In the genomic region with DNA sequence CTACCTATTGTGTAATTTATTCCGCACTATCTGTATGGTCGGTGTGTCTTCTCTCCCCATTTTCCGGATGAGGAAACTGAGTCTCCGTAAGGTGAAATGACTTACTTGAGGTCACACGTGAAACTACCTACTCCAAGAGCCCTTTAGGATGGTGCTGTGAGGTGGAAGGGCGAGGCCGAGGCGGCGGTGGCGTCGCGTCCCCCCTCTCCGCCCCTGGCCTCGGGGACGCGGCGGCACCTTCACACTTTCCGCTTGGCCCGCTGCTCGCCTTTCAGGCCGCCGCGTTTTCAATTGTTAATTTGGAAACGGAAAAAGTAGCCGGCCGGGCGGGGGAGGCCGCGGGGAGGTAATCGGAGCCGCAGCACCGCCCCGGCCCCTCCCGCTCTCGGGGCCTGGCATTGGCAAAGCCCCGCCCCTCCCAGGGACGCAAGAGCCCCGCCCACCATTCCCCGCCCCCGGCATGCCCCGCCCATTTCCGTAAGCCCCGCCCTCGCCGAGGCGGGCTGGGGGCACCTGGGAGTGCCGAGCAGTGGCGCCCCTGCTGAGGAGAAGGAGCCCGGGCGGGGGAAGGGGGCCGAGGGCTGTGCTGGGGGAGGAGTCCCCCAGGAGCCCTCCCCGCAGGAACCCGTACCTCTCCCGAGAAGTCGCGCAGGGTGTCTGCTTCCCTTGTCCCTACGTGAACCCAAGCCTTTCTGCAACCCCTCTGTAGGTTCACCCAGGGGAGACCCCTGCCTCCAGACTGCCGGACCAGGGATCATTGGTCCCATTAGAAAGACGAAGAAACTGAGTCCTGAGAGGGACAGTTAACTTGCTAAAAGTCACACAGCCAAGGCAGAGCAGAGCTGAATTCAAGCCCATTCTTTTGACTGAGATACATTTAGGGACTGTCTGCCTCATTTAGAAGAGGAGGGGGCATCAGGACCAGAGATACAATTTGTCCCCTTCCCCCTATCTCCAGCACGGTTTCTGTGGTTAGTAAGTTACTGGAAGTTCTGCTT, we compare ENCODE assay signal across 1 cellular context.
A peak's percentile ranks its signal among the peaks of the same experiment; 100 is the strongest.
TF ChIP-seq lines count a peak whose summit lies in the region.

No MANE protein-coding gene starts in this region.

TF ChIP-seq in HepG2, 621 proteins besides CTCF, POLR2A, EP300 and RAD21 (continued from another document):
- TF ChIP-seq, protein P1, sequence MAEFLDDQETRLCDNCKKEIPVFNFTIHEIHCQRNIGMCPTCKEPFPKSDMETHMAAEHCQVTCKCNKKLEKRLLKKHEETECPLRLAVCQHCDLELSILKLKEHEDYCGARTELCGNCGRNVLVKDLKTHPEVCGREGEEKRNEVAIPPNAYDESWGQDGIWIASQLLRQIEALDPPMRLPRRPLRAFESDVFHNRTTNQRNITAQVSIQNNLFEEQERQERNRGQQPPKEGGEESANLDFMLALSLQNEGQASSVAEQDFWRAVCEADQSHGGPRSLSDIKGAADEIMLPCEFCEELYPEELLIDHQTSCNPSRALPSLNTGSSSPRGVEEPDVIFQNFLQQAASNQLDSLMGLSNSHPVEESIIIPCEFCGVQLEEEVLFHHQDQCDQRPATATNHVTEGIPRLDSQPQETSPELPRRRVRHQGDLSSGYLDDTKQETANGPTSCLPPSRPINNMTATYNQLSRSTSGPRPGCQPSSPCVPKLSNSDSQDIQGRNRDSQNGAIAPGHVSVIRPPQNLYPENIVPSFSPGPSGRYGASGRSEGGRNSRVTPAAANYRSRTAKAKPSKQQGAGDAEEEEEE (CRISPR knock-in tag; IDR thresholded peaks at IDR 0.05; ENCODE audit: borderline replicate concordance), result no peak
- TF ChIP-seq GPN1 (CRISPR knock-in tag; IDR thresholded peaks at IDR 0.05; ENCODE audit: borderline replicate concordance) (no peak), CEBPB (IDR thresholded peaks at IDR 0.05; ENCODE audit: borderline replicate concordance, low read depth, low read length) (peak; percentile 35; the same call in 1 of the 2 replicates), ZNF605 (CRISPR knock-in tag; IDR thresholded peaks at IDR 0.05) (0 out of 2 replicates have a peak, but pooled peaks have one; percentile 22), KLF6 (CRISPR knock-in tag; IDR thresholded peaks at IDR 0.05) (no peak), ZNF33A (CRISPR knock-in tag; IDR thresholded peaks at IDR 0.05; ENCODE audit: borderline replicate concordance) (no peak), CHD4 (IDR thresholded peaks at IDR 0.05; ENCODE audit: borderline replicate concordance, low read length) (0 out of 2 replicates have a peak, but pooled peaks have one; percentile 27), ZFP36L2 (CRISPR knock-in tag; IDR thresholded peaks at IDR 0.05) (no peak), THAP8 (CRISPR knock-in tag; IDR thresholded peaks at IDR 0.05; ENCODE audit: borderline replicate concordance) (no peak), ZNF629 (CRISPR knock-in tag; conservative IDR thresholded peaks at IDR 0.05) (peak; percentile 95), IRF9 (CRISPR knock-in tag; IDR thresholded peaks at IDR 0.05; ENCODE audit: borderline replicate concordance) (no peak), JUN (CRISPR knock-in tag; IDR thresholded peaks at IDR 0.05) (no peak), ZNF34 (CRISPR knock-in tag; IDR thresholded peaks at IDR 0.05; ENCODE audit: borderline replicate concordance) (no peak), PLRG1 (conservative IDR thresholded peaks at IDR 0.05) (no peak), ZKSCAN1 (IDR thresholded peaks at IDR 0.05; ENCODE audit: low read length) (no peak)
- TF ChIP-seq, protein P2, sequence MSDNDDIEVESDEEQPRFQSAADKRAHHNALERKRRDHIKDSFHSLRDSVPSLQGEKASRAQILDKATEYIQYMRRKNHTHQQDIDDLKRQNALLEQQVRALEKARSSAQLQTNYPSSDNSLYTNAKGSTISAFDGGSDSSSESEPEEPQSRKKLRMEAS (IDR thresholded peaks at IDR 0.05), result peak; percentile 16; the same call in 1 of the 2 replicates
- TF ChIP-seq, protein P3, sequence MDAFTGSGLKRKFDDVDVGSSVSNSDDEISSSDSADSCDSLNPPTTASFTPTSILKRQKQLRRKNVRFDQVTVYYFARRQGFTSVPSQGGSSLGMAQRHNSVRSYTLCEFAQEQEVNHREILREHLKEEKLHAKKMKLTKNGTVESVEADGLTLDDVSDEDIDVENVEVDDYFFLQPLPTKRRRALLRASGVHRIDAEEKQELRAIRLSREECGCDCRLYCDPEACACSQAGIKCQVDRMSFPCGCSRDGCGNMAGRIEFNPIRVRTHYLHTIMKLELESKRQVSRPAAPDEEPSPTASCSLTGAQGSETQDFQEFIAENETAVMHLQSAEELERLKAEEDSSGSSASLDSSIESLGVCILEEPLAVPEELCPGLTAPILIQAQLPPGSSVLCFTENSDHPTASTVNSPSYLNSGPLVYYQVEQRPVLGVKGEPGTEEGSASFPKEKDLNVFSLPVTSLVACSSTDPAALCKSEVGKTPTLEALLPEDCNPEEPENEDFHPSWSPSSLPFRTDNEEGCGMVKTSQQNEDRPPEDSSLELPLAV (CRISPR knock-in tag; conservative IDR thresholded peaks at IDR 0.05; ENCODE audit: low read depth), result no peak
TF ChIP-seq in HepG2: peak in this region for 18.
